In the genomic region with DNA sequence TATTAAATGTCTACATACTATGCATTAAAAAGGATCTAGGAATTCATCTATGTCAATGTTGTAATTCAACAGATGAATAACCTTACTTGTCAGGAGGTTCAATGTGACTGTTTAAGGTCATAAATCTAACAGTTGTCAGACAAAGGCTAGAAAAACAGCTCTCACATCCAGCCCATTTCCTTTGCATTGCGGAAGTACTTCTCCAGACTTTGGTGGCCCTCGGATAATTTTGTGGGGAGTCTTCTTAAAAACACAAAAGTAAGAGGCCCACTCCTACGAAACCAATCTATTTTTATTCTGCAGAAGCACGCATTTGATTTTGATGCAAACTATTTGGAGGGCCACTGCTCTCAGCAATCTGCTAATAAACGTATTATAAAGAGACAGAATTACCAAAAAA, we compare ENCODE assay signal across 23 cellular contexts.
"Had no signal": no experiment of that assay in that cellular context is flagged by ENCODE, and none has a peak within 500 bp of the region (broad histone marks: within the 10 kb centered on the region; RNA-seq: fewer than 3 reads in every experiment).

No MANE protein-coding gene starts in this region.

- ATAC-seq: activated CD8-positive, alpha-beta memory T cell treated with anti-CD3 and anti-CD28 coated beads, Interleukin-2, amount 10 ng/mL, durations not matched to agents 7 days and 5 days; K562 had no signal

- H3K9me3 ChIP-seq: breast epithelium, Peyer's patch had no signal

- H3K36me3 ChIP-seq: breast epithelium, Peyer's patch, SJSA1 had no signal

- H3K27ac ChIP-seq: breast epithelium, Peyer's patch, RWPE1, SJSA1 had no signal

- H3K4me1 ChIP-seq: breast epithelium, Peyer's patch, SJSA1 had no signal

- H3K27me3 ChIP-seq: breast epithelium, Peyer's patch, SJSA1 had no signal

- DNase-seq: activated B cell treated with CpG ODN at 0.5 μM for 24 hours; activated CD4-positive, alpha-beta T cell treated with anti-CD3 and anti-CD28 coated beads for 1 hour; activated CD4-positive, alpha-beta T cell treated with anti-CD3 and anti-CD28 coated beads, Interleukin-2, amount 10 ng/mL, durations not matched to agents 24 days and 14 days; activated CD4-positive, alpha-beta T cell treated with anti-CD3 and anti-CD28 coated beads, Interleukin-2, amount 50 U/mL, for 48 hours; activated CD8-positive, alpha-beta memory T cell treated with anti-CD3 and anti-CD28 coated beads, Interleukin-2, amount 10 ng/mL, durations not matched to agents 7 days and 5 days; activated effector memory CD4-positive, alpha-beta T cell treated with Interleukin-2 at 50 U/mL for 16 hours; activated naive CD4-positive, alpha-beta T cell; activated T-cell treated with anti-CD3 and anti-CD28 coated beads, Interleukin-2, amount 50 U/mL, for 24 hours; aorta; caudate nucleus; NCI-H1092; NCI-H1694; NCI-H2029 treated with DMSO at 0.1 percent for 48 hours; NCI-H345; NCI-H510A; NCI-H526 treated with DMSO at 0.1 percent for 48 hours; NCI-H82; Peyer's patch; Right ventricle myocardium superior had no signal

- H3K4me3 ChIP-seq: breast epithelium, K562, Peyer's patch, SJSA1 had no signal
